Comparison of ENCODE assay signal across 13 cellular contexts in the genomic region with DNA sequence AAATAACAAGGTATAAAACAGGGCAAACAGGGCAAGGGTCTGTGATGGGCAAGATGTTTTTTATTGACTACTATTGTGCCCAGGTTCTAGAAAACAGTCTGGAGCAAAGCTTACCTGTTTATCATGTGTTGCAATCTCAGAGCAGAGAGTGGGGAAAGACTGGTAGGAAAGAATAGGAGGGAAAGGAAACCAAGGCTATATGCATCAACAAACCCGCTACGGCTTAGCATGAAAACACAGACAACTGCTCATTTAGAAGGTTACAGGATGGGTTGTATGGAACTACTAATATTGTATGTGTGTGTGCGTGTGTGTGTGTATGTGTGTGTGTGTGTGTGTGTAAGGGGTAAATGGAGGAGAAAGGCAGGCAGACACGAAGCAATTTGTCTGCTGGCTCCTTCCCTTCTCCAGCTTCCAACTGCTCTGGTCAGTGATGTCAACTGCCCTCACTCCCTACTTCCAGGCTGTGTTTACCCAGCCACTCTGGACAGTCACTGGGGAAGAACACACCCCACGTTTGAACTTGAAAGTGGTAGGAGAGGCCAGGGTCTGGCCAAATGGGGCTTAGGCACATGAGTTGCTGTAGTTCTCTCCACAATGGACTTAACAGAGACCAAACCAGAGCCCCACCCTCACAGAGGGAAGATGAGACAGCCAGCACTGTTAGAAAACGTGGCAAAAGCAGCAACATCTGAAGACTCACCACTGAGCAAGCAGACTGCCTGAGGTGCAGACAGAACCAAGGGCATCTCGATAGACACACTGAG. TPM values are rescaled to one million over a fixed set of nuclear protein-coding genes. Genes with fewer than 3 reads are reported as not detected.
DNase-seq lines count a peak whose midpoint lies in the region; ATAC-seq, FAIRE-seq and TF ChIP-seq lines count a peak whose summit lies in the region.
"Had no signal": no experiment of that assay in that cellular context is flagged by ENCODE, and none has a peak within 500 bp of the region (broad histone marks: within the 10 kb centered on the region; RNA-seq: fewer than 3 reads in every experiment).

No MANE protein-coding gene starts in this region.

- H3K36me3 Mint-ChIP-seq in dendritic cell treated with granulocyte-macrophage colony-stimulating factor and Interleukin-4, amounts not matched to agents 40 ng/mL and 50 ng/mL, for 4 days (ENCODE audit: low read depth) = peaks cover 2% of the 10 kb centered on the region
- H3K36me3 Mint-ChIP-seq: immature natural killer cell; stimulated activated effector memory CD8-positive, alpha-beta T cell treated with anti-CD3 and anti-CD28 coated beads, Interleukin-12 subunit alpha, Interleukin-12 subunit beta, amount 100 ng/mL, for 72 hours had no signal

- peaks cover 9 to 15% of the 10 kb centered on the region in 2 donors for H3K4me1 ChIP-seq in lung (ENCODE audit: control insufficient read depth in 2 of 2, insufficient read depth in 2 of 2, low read length in 2 of 2)

- peak overlapping the region; percentile 71 for H3K27ac Mint-ChIP-seq in dendritic cell treated with granulocyte-macrophage colony-stimulating factor and Interleukin-4, amounts not matched to agents 40 ng/mL and 50 ng/mL, for 4 days
- H3K27ac Mint-ChIP-seq: immature natural killer cell; stimulated activated effector memory CD8-positive, alpha-beta T cell treated with anti-CD3 and anti-CD28 coated beads, Interleukin-12 subunit alpha, Interleukin-12 subunit beta, amount 100 ng/mL, for 72 hours had no signal

- H3K27ac ChIP-seq in lung (ENCODE audit: low read depth in 1 of 2, low read length in 1 of 2) = peak overlapping the region in 1 of 2 donors; percentile 82

- WGBS in lung, 2 donors = 55 to 63% methylated on average over 7 of the region's 7 CpGs

- no peaks in the 10 kb centered on the region for H3K36me3 ChIP-seq in lung (ENCODE audit: control insufficient read depth in 2 of 2, insufficient read depth in 2 of 2, low read length in 2 of 2)

- peaks cover 59% of the 10 kb centered on the region for H3K4me1 Mint-ChIP-seq in dendritic cell treated with granulocyte-macrophage colony-stimulating factor and Interleukin-4, amounts not matched to agents 40 ng/mL and 50 ng/mL, for 4 days (ENCODE audit: low read depth)
- H3K4me1 Mint-ChIP-seq: immature natural killer cell; stimulated activated effector memory CD8-positive, alpha-beta T cell treated with anti-CD3 and anti-CD28 coated beads, Interleukin-12 subunit alpha, Interleukin-12 subunit beta, amount 100 ng/mL, for 72 hours had no signal

- FAIRE-seq in urothelium cell line (lab: Jason Lieb, UNC) = peak; percentile 32

- ATAC-seq in Right ventricle myocardium inferior (peak; percentile 80), lung (ENCODE audit: insufficient read depth, low FRiP score) (peak; percentile 56), HG03108 (IDR thresholded peaks at IDR 0.05; ENCODE audit: unreplicated experiment) (no peak), HG03520 (IDR thresholded peaks at IDR 0.05; ENCODE audit: unreplicated experiment) (no peak)
- ATAC-seq: stimulated activated effector memory CD8-positive, alpha-beta T cell treated with anti-CD3 and anti-CD28 coated beads, Interleukin-12 subunit alpha, Interleukin-12 subunit beta, amount 100 ng/mL, for 72 hours had no signal

- no peak overlapping the region for H3K4me3 ChIP-seq in lung
- H3K4me3 ChIP-seq: skin epidermis had no signal

- no peak for TF ChIP-seq CTCF in lung (IDR thresholded peaks at IDR 0.05; ENCODE audit: control extremely low read depth, extremely low read depth)

- no peaks in the 10 kb centered on the region for H3K9me3 ChIP-seq in lung (ENCODE audit: control insufficient read depth in 2 of 2, insufficient read depth in 1 of 2, low read length in 1 of 2)

- no peaks in the 10 kb centered on the region for H3K9me3 Mint-ChIP-seq in dendritic cell treated with granulocyte-macrophage colony-stimulating factor and Interleukin-4, amounts not matched to agents 40 ng/mL and 50 ng/mL, for 4 days
- H3K9me3 Mint-ChIP-seq: immature natural killer cell; stimulated activated effector memory CD8-positive, alpha-beta T cell treated with anti-CD3 and anti-CD28 coated beads, Interleukin-12 subunit alpha, Interleukin-12 subunit beta, amount 100 ng/mL, for 72 hours had no signal

- intact Hi-C loops in Right ventricle myocardium inferior (cut with DNase I) (no loop called here), cardiac septum (cut with DNase I) (no loop called here)
- intact Hi-C loops in dendritic cell treated with granulocyte-macrophage colony-stimulating factor and Interleukin-4, amounts not matched to agents 40 ng/mL and 50 ng/mL, for 4 days (cut with micrococcal nuclease) = loop anchor here (5.0 kb wide), 1 partner anchor 37 kb away; no protein-coding TSS in a partner anchor

- H3K27me3 Mint-ChIP-seq in dendritic cell treated with granulocyte-macrophage colony-stimulating factor and Interleukin-4, amounts not matched to agents 40 ng/mL and 50 ng/mL, for 4 days = no peaks in the 10 kb centered on the region

- no peaks in the 10 kb centered on the region for H3K27me3 ChIP-seq in lung (ENCODE audit: control insufficient read depth, insufficient read depth)

- DNase-seq in Right ventricle myocardium inferior (ENCODE audit: missing footprints) (no peak), cardiac septum (ENCODE audit: low spot score) (no peak), lung (ENCODE audit: low spot score) (peak; percentile 38), urothelium cell line (ENCODE audit: low spot score) (no peak), GDM1 (lab: John Stamatoyannopoulos, UW) (no peak)
- DNase-seq: immature natural killer cell, NCI-H1417 treated with DMSO at 0.1 percent for 48 hours, T-helper 1 cell had no signal

- H3K4me3 Mint-ChIP-seq in dendritic cell treated with granulocyte-macrophage colony-stimulating factor and Interleukin-4, amounts not matched to agents 40 ng/mL and 50 ng/mL, for 4 days = no peak overlapping the region
- H3K4me3 Mint-ChIP-seq: immature natural killer cell; stimulated activated effector memory CD8-positive, alpha-beta T cell treated with anti-CD3 and anti-CD28 coated beads, Interleukin-12 subunit alpha, Interleukin-12 subunit beta, amount 100 ng/mL, for 72 hours had no signal

RNA-seq across cellular contexts. Expression of gene GAB2, which starts 47.0 kb away (rescaled TPM):
- total RNA-seq in Right ventricle myocardium inferior (15.6 TPM), cardiac septum (42.9 TPM), lung (10 to 100 TPM; 17.8 to 47.9 TPM)
- 10 to 100 TPM; 18.7 to 27.5 TPM for polyA plus RNA-seq in lung

Comparison
In these comparisons a context has a peak if more than half of its experiments do, and no peak if none do; other contexts are left out.
1. ATAC-seq: peak in Right ventricle myocardium inferior (single experiment) and lung (single experiment); none in HG03108 (single experiment) and HG03520 (single experiment).